In the genomic region with DNA sequence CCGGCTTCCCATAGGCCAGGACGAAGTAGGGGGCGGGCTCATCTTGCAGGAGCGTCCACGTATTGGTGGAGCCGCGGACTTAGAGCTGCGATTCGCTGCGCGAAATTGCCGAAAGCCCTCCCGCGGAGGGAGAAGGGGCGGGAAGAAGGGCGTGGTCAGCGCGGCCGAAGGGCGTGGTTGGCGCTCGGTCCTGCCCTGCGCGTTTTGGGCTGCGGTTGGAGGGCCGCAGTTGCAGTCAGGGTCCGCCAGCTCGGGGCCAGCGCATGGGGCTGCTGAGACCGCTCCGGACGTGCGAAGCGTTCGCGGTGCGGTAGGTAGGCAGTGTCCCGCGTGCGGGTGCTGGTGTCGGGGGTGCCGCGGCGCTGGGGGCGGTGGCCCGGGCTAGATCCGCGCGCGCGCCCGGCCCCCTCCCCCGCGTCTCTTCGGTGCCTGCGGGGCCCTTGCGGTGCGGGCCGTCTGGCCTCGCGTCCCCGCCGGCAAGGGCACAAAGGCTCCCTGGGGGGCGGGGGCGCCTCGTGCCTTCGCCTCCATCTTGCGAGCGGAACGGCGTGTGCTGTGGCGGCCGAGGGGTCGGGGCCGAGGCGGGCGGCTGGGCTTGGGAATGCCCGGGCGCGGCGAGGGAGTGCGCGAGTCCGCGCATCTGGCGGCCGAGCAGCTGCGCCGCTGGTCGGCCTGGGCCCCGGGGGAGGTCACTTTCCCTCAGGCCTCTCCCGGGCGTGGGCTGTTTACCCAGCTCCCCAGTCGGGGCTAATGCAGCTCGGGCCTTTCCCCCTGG, we compare ENCODE assay signal across 8 cellular contexts. TPM values are rescaled to one million over a fixed set of nuclear protein-coding genes. Genes with fewer than 3 reads are reported as not detected.
DNase-seq lines count a peak whose midpoint lies in the region; ATAC-seq and TF ChIP-seq lines count a peak whose summit lies in the region.

A gene with protein sequence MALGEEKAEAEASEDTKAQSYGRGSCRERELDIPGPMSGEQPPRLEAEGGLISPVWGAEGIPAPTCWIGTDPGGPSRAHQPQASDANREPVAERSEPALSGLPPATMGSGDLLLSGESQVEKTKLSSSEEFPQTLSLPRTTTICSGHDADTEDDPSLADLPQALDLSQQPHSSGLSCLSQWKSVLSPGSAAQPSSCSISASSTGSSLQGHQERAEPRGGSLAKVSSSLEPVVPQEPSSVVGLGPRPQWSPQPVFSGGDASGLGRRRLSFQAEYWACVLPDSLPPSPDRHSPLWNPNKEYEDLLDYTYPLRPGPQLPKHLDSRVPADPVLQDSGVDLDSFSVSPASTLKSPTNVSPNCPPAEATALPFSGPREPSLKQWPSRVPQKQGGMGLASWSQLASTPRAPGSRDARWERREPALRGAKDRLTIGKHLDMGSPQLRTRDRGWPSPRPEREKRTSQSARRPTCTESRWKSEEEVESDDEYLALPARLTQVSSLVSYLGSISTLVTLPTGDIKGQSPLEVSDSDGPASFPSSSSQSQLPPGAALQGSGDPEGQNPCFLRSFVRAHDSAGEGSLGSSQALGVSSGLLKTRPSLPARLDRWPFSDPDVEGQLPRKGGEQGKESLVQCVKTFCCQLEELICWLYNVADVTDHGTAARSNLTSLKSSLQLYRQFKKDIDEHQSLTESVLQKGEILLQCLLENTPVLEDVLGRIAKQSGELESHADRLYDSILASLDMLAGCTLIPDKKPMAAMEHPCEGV (plus strand): TSS at position 202 of the 775 bp plus-strand sequence. CDS start 13,029 bp downstream, outside the sequence.

- H3K9me3 Mint-ChIP-seq in activated naive CD4-positive, alpha-beta T cell treated with anti-CD3 and anti-CD28 coated beads, Interleukin-2, amount 50 U/mL, for 72 hours = no peaks in the 10 kb centered on the region

- H4K20me1 ChIP-seq in SK-N-SH (ENCODE audit: insufficient read depth) = peaks cover 21% of the 10 kb centered on the region; the same call in 1 of the 2 replicates

- no peak for TF ChIP-seq RAD21 in SK-N-SH (IDR thresholded peaks at IDR 0.05; ENCODE audit: low read length)

- no peaks in the 10 kb centered on the region for H3K27me3 ChIP-seq in SK-N-SH (ENCODE audit: insufficient read depth)

- peak within 1 kb of the TSS; percentile 89 for H3K4me2 ChIP-seq in SK-N-SH

- H3K27ac Mint-ChIP-seq in activated naive CD4-positive, alpha-beta T cell treated with anti-CD3 and anti-CD28 coated beads, Interleukin-2, amount 50 U/mL, for 72 hours = peak within 1 kb of the TSS; percentile 79 to 91

- CTCF ChIA-PET in GM10248 (lab: Yijun Ruan, JAX) (interaction anchor here (0.9 to 3.8 kb wide), 18 partner anchors 8 to 568 kb away, joined by 3 to 36 read pairs (median 4); a partner anchor contains a TSS), SK-N-SH (lab: Yijun Ruan, JAX) (interaction anchor here (0.8 to 5.1 kb wide), 7 partner anchors 10 to 139 kb away, joined by 3 to 17 read pairs (median 5); a partner anchor contains a TSS)

- H3K9me3 ChIP-seq in SK-N-SH = no peaks in the 10 kb centered on the region

- no peak for TF ChIP-seq CTCF in GM10248 (IDR thresholded peaks at IDR 0.05; ENCODE audit: control extremely low read depth, extremely low read depth, low read depth, missing control alignments)
- no peak for TF ChIP-seq CTCF in SK-N-SH (IDR thresholded peaks at IDR 0.05)

- H2AFZ ChIP-seq in SK-N-SH (ENCODE audit: low read depth) = peak within 1 kb of the TSS; percentile 79

- peak; percentile 82 for ATAC-seq in HG02610 (IDR thresholded peaks at IDR 0.05; ENCODE audit: unreplicated experiment)
- ATAC-seq in activated naive CD4-positive, alpha-beta T cell treated with anti-CD3 and anti-CD28 coated beads, Interleukin-2, amount 50 U/mL, for 72 hours = peak; percentile 92 to 95

- H3K79me2 ChIP-seq in SK-N-SH (ENCODE audit: insufficient read depth) = peaks cover 47% of the 10 kb centered on the region

- TF ChIP-seq EP300 in SK-N-SH (IDR thresholded peaks at IDR 0.05; ENCODE audit: borderline replicate concordance in 1 of 2, low read depth in 1 of 2, low read length in 1 of 2) = no peak

- WGBS in SK-N-SH (ENCODE audit: low lambda C conversion rate) = no CpG with 5 or more reads among the region's 95 CpGs

- no peaks in the 10 kb centered on the region for H3K9me2 ChIP-seq in SK-N-SH

- H3K4me3 ChIP-seq in SK-N-SH (ENCODE audit: low read depth in 2 of 2, low read length in 1 of 2) = peak within 1 kb of the TSS; percentile 74 to 82

- no peaks in the 10 kb centered on the region for H3K36me3 Mint-ChIP-seq in activated naive CD4-positive, alpha-beta T cell treated with anti-CD3 and anti-CD28 coated beads, Interleukin-2, amount 50 U/mL, for 72 hours

- H3K4me1 ChIP-seq in SK-N-SH (ENCODE audit: control insufficient read depth in 1 of 2, insufficient read depth in 2 of 2, low read depth in 1 of 2, low read length in 1 of 2) = peaks cover 0 to 3% of the 10 kb centered on the region in 2 experiments; a peak in 1 of 4 replicates

- POLR2A ChIA-PET in GM10248 (lab: Yijun Ruan, JAX) = interaction anchor here (0.6 to 2.5 kb wide), 15 partner anchors 8 to 531 kb away, joined by 3 to 17 read pairs (median 3); a partner anchor contains a TSS
- POLR2A ChIA-PET in SK-N-SH (lab: Yijun Ruan, JAX) = interaction anchor here (0.6 to 1.5 kb wide), 12 partner anchors 12 to 402 kb away, joined by 3 to 13 read pairs (median 3); a partner anchor contains a TSS

- H3F3A ChIP-seq in SK-N-SH (replicated peaks; ENCODE audit: insufficient read depth) = no peaks in the 10 kb centered on the region

- peak; percentile 97 for DNase-seq in GM10248 (ENCODE audit: extremely low spot score)
- peak; percentile 93 for DNase-seq in NCI-H1092 (lab: John Stamatoyannopoulos, UW)
- DNase-seq in SK-N-SH = peak; percentile 97
- DNase-seq in activated naive CD4-positive, alpha-beta T cell treated with anti-CD3 and anti-CD28 coated beads, Interleukin-2, amount 50 U/mL, for 72 hours (ENCODE audit: low spot score in 2 of 2) = peak; percentile 96
- DNase-seq in glomerular endothelial cell (ENCODE audit: extremely low read depth, low read depth, low spot score) = no peak
- peak; percentile 71 to 98 (median 95) for DNase-seq in nucleus accumbens (lab: John Stamatoyannopoulos, UW)
- peak; percentile 98 for DNase-seq in superior temporal gyrus (ENCODE audit: extremely low spot score)

- peak within 1 kb of the TSS; percentile 45 to 73; a peak in 3 of 4 replicates for H3K27ac ChIP-seq in SK-N-SH (ENCODE audit: low read depth in 2 of 2, low read length in 1 of 2)

- H3K36me3 ChIP-seq in SK-N-SH (replicated peaks in 1 of 2; ENCODE audit: control insufficient read depth in 1 of 2, insufficient read depth in 2 of 2, low read length in 1 of 2) = no peaks in the 10 kb centered on the region

- H3K9ac ChIP-seq in SK-N-SH = peak within 1 kb of the TSS; percentile 81

TF ChIP-seq in SK-N-SH, 30 proteins besides CTCF, POLR2A, EP300 and RAD21 (continues in another document):
- TF ChIP-seq SMC3 (IDR thresholded peaks at IDR 0.05; ENCODE audit: low read depth, low read length) = no peak
- peak; percentile 52 for TF ChIP-seq CHD2 (IDR thresholded peaks at IDR 0.05; ENCODE audit: low read length, partially characterized antibody)
- TF ChIP-seq ELF1 (IDR thresholded peaks at IDR 0.05) = no peak
- peak; percentile 27; the same call in 1 of the 2 replicates for TF ChIP-seq NRF1 (IDR thresholded peaks at IDR 0.05; ENCODE audit: low read depth, low read length)
- TF ChIP-seq, protein P1, sequence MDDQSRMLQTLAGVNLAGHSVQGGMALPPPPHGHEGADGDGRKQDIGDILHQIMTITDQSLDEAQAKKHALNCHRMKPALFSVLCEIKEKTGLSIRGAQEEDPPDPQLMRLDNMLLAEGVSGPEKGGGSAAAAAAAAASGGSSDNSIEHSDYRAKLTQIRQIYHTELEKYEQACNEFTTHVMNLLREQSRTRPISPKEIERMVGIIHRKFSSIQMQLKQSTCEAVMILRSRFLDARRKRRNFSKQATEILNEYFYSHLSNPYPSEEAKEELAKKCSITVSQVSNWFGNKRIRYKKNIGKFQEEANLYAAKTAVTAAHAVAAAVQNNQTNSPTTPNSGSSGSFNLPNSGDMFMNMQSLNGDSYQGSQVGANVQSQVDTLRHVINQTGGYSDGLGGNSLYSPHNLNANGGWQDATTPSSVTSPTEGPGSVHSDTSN (IDR thresholded peaks at IDR 0.05) = no peak
- no peak for TF ChIP-seq TEAD4 (IDR thresholded peaks at IDR 0.05; ENCODE audit: borderline replicate concordance, insufficient read depth)
- TF ChIP-seq, protein P2, sequence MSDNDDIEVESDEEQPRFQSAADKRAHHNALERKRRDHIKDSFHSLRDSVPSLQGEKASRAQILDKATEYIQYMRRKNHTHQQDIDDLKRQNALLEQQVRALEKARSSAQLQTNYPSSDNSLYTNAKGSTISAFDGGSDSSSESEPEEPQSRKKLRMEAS (IDR thresholded peaks at IDR 0.05; ENCODE audit: low read depth) = no peak
- peak; percentile 79 for TF ChIP-seq TAF1 (IDR thresholded peaks at IDR 0.05; ENCODE audit: borderline replicate concordance, low read depth, low read length)
- no peak for TF ChIP-seq GABPA (IDR thresholded peaks at IDR 0.05; ENCODE audit: low read depth)
- no peak for TF ChIP-seq FOXM1 (IDR thresholded peaks at IDR 0.05; ENCODE audit: low read depth)
- TF ChIP-seq MXI1 (IDR thresholded peaks at IDR 0.05; ENCODE audit: low read depth, low read length) = peak; percentile 21; the same call in 1 of the 2 replicates
- TF ChIP-seq, protein P3, sequence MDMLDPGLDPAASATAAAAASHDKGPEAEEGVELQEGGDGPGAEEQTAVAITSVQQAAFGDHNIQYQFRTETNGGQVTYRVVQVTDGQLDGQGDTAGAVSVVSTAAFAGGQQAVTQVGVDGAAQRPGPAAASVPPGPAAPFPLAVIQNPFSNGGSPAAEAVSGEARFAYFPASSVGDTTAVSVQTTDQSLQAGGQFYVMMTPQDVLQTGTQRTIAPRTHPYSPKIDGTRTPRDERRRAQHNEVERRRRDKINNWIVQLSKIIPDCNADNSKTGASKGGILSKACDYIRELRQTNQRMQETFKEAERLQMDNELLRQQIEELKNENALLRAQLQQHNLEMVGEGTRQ (IDR thresholded peaks at IDR 0.05; ENCODE audit: borderline replicate concordance, low read depth, low read length) = no peak
- TF ChIP-seq, protein P4, sequence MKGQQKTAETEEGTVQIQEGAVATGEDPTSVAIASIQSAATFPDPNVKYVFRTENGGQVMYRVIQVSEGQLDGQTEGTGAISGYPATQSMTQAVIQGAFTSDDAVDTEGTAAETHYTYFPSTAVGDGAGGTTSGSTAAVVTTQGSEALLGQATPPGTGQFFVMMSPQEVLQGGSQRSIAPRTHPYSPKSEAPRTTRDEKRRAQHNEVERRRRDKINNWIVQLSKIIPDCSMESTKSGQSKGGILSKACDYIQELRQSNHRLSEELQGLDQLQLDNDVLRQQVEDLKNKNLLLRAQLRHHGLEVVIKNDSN (IDR thresholded peaks at IDR 0.05; ENCODE audit: borderline replicate concordance, low read depth) = no peak

RNA-seq across cellular contexts. Expression of the gene that starts here (rescaled TPM):
- polyA plus RNA-seq in SK-N-SH (2012; rRNA removed) = 6.2 and 7.8 TPM in 2 replicates
- polyA plus RNA-seq in SK-N-SH (2012; cell fraction: cytosol; rRNA removed) = 5.4 and 6.8 TPM in 2 replicates
- polyA plus RNA-seq in SK-N-SH (2012; cell fraction: nucleus; rRNA removed) = 9.0 and 12.6 TPM in 2 replicates
- 1 to 10 TPM; 4.1 to 4.2 TPM for total RNA-seq in activated naive CD4-positive, alpha-beta T cell treated with anti-CD3 and anti-CD28 coated beads, Interleukin-2, amount 50 U/mL, for 72 hours
- 15.8 and 20.8 TPM in 2 replicates for total RNA-seq in glomerular endothelial cell
